11 cellular contexts compared by ENCODE assay signal in genomic region chr5:39158127-39158593, GRCh38.
DNase-seq lines count a peak whose midpoint lies in the region; ATAC-seq and TF ChIP-seq lines count a peak whose summit lies in the region.
"Had no signal": no experiment of that assay in that cellular context is flagged by ENCODE, and none has a peak within 500 bp of the region (broad histone marks: within the 10 kb centered on the region; RNA-seq: fewer than 3 reads in every experiment).

No MANE protein-coding gene starts in this region.

- WGBS in neuronal stem cell (ENCODE audit: extremely low coverage in 2 of 2, insufficient read length in 2 of 2, insufficient replicate concordance in 1 of 2), 2 donors, result no CpG with 5 or more reads among the region's 4 CpGs

- CTCF ChIA-PET in CD4-positive, alpha-beta T cell (lab: Charles Lee), result interaction anchor here (1.0 to 3.2 kb wide), 6 partner anchors 18 to 125 kb away, joined by 4 to 16 read pairs (median 8); no protein-coding TSS in a partner anchor

- no peaks in the 10 kb centered on the region for H3K36me3 ChIP-seq in neuronal stem cell (replicated peaks in 1 of 2; ENCODE audit: control insufficient read depth in 2 of 2, insufficient read depth in 2 of 2, low read length in 2 of 2)

- no peak overlapping the region for H2BK12ac ChIP-seq in neuronal stem cell (ENCODE audit: low read length)

- H3K4me1 ChIP-seq in neuronal stem cell (ENCODE audit: control insufficient read depth in 2 of 2, insufficient read depth in 1 of 2, low read depth in 1 of 2, low read length in 2 of 2), result no peaks in the 10 kb centered on the region

- H4K91ac ChIP-seq in neuronal stem cell (ENCODE audit: low read depth, low read length, poor library complexity), result no peak overlapping the region

- TF ChIP-seq CTCF in CD4-positive, alpha-beta T cell (IDR thresholded peaks at IDR 0.05), result no peak
- no peak for TF ChIP-seq CTCF in type B pancreatic cell (conservative IDR thresholded peaks at IDR 0.05)

- H3K79me1 ChIP-seq in neuronal stem cell (ENCODE audit: low read depth, low read length), result no peaks in the 10 kb centered on the region

- peak overlapping the region; percentile 96 for H3K27ac Mint-ChIP-seq in CD4-positive, alpha-beta T cell
- H3K27ac Mint-ChIP-seq in activated naive CD8-positive, alpha-beta T cell treated with anti-CD3 and anti-CD28 coated beads for 36 hours, result peak overlapping the region; percentile 81
- H3K27ac Mint-ChIP-seq in immature natural killer cell (peak overlapping the region; percentile 29 to 84 (median 54)), type B pancreatic cell (no peak overlapping the region)

- H3K23ac ChIP-seq in neuronal stem cell (ENCODE audit: low read depth, low read length, poor library complexity), result no peak overlapping the region

- ATAC-seq in CD4-positive, alpha-beta T cell (ENCODE audit: poor library complexity), result no peak

- no peak overlapping the region for H2BK15ac ChIP-seq in neuronal stem cell (ENCODE audit: low read length)

- H3K4ac ChIP-seq in neuronal stem cell (ENCODE audit: low read length), result no peak overlapping the region

- H2BK120ac ChIP-seq in neuronal stem cell (ENCODE audit: low read depth, low read length), result no peak overlapping the region

- H3K4me2 ChIP-seq in neuronal stem cell (ENCODE audit: insufficient read depth, low read length, poor library complexity, severe bottlenecking), result no peak overlapping the region

- H3K9me3 Mint-ChIP-seq in CD4-positive, alpha-beta T cell, result no peaks in the 10 kb centered on the region
- H3K9me3 Mint-ChIP-seq in activated naive CD8-positive, alpha-beta T cell treated with anti-CD3 and anti-CD28 coated beads for 36 hours, result no peaks in the 10 kb centered on the region
- H3K9me3 Mint-ChIP-seq in immature natural killer cell (no peaks in the 10 kb centered on the region), type B pancreatic cell (no peaks in the 10 kb centered on the region)

- H3K4me3 Mint-ChIP-seq in CD4-positive, alpha-beta T cell, result peak overlapping the region; percentile 69
- H3K4me3 Mint-ChIP-seq in activated naive CD8-positive, alpha-beta T cell treated with anti-CD3 and anti-CD28 coated beads for 36 hours, result no peak overlapping the region
- H3K4me3 Mint-ChIP-seq in immature natural killer cell (peak overlapping the region in 1 of 5 donors; percentile 22), type B pancreatic cell (no peak overlapping the region)

- no peaks in the 10 kb centered on the region for H3K9me3 ChIP-seq in CD4-positive, alpha-beta T cell (ENCODE audit: control insufficient read depth, low read length)
- H3K9me3 ChIP-seq in neuronal stem cell (replicated peaks in 1 of 2; ENCODE audit: control insufficient read depth in 2 of 2, insufficient read depth in 1 of 2, low read depth in 1 of 2, low read length in 2 of 2), result no peaks in the 10 kb centered on the region

- no peak overlapping the region for H2AK5ac ChIP-seq in neuronal stem cell (ENCODE audit: low read depth, low read length)

- POLR2A ChIA-PET in CD4-positive, alpha-beta T cell (lab: Charles Lee), result interaction anchor here (1.0 to 12.8 kb wide), 6 partner anchors 19 to 45 kb away, joined by 3 to 141 read pairs (median 6); no protein-coding TSS in a partner anchor

- H2AFZ ChIP-seq in neuronal stem cell (ENCODE audit: low read length), result no peak overlapping the region

- intact Hi-C loops in CD4-positive, alpha-beta T cell (cut with DNase I, micrococcal nuclease), result no loop called here

- no peak overlapping the region for H2BK5ac ChIP-seq in neuronal stem cell (ENCODE audit: low read length)

- no peak overlapping the region for H3K14ac ChIP-seq in neuronal stem cell (ENCODE audit: low read length)

- no peak overlapping the region for H3K9ac ChIP-seq in neuronal stem cell (ENCODE audit: low read depth, low read length, poor library complexity)

- no peak for DNase-seq in CD4-positive, alpha-beta T cell
- DNase-seq in HPDE6-E6E7 (ENCODE audit: extremely low spot score) (peak; percentile 78), immature natural killer cell (no peak), neuronal stem cell (ENCODE audit: low spot score) (no peak), NCI-H1436 (lab: John Stamatoyannopoulos, UW) (no peak), type B pancreatic cell (ENCODE audit: extremely low spot score, unreplicated experiment) (no peak), hepatic stellate cell (ENCODE audit: low spot score) (no peak)
- no peak for DNase-seq in activated naive CD8-positive, alpha-beta T cell treated with anti-CD3 and anti-CD28 coated beads for 36 hours
- DNase-seq: GOT3; NCI-H187 treated with DMSO at 0.1 percent for 48 hours; stimulated activated naive CD4-positive, alpha-beta T cell had no signal

- no peaks in the 10 kb centered on the region for H3K27me3 Mint-ChIP-seq in CD4-positive, alpha-beta T cell
- no peaks in the 10 kb centered on the region for H3K27me3 Mint-ChIP-seq in activated naive CD8-positive, alpha-beta T cell treated with anti-CD3 and anti-CD28 coated beads for 36 hours
- H3K27me3 Mint-ChIP-seq in immature natural killer cell (ENCODE audit: low read depth in 3 of 3) (peaks cover 0 to 5% (median 2%) of the 10 kb centered on the region in 3 donors), type B pancreatic cell (peaks cover 8% of the 10 kb centered on the region)

- H3K27ac ChIP-seq in CD4-positive, alpha-beta T cell (ENCODE audit: low read depth, low read length), result peak overlapping the region; percentile 7
- H3K27ac ChIP-seq in neuronal stem cell (replicated peaks; ENCODE audit: low read length), result no peak overlapping the region

- H3K36me3 Mint-ChIP-seq in CD4-positive, alpha-beta T cell (ENCODE audit: low read depth), result peaks cover 81% of the 10 kb centered on the region
- peaks cover 9% of the 10 kb centered on the region for H3K36me3 Mint-ChIP-seq in activated naive CD8-positive, alpha-beta T cell treated with anti-CD3 and anti-CD28 coated beads for 36 hours
- H3K36me3 Mint-ChIP-seq in immature natural killer cell (peaks cover 4 to 28% (median 13%) of the 10 kb centered on the region in 3 donors), type B pancreatic cell (no peaks in the 10 kb centered on the region)

- H3K27me3 ChIP-seq in CD4-positive, alpha-beta T cell (ENCODE audit: control insufficient read depth, insufficient read depth, low read length), result no peaks in the 10 kb centered on the region
- no peaks in the 10 kb centered on the region for H3K27me3 ChIP-seq in neuronal stem cell (ENCODE audit: control insufficient read depth in 3 of 3, insufficient read depth in 3 of 3, low read depth in 1 of 3, low read length in 3 of 3)

- peaks cover 91% of the 10 kb centered on the region for H3K4me1 Mint-ChIP-seq in CD4-positive, alpha-beta T cell (ENCODE audit: low read depth)
- peaks cover 74% of the 10 kb centered on the region for H3K4me1 Mint-ChIP-seq in activated naive CD8-positive, alpha-beta T cell treated with anti-CD3 and anti-CD28 coated beads for 36 hours
- H3K4me1 Mint-ChIP-seq in immature natural killer cell, result peaks cover 61 to 84% of the 10 kb centered on the region in 2 donors
- H3K4me1 Mint-ChIP-seq in type B pancreatic cell (ENCODE audit: unreplicated experiment), result no peaks in the 10 kb centered on the region

- H3K18ac ChIP-seq in neuronal stem cell (ENCODE audit: low read length), result no peak overlapping the region

- no peak overlapping the region for H3K4me3 ChIP-seq in neuronal stem cell (ENCODE audit: low read length in 2 of 2)

- H4K8ac ChIP-seq in neuronal stem cell (ENCODE audit: low read depth, low read length), result no peak overlapping the region
